In the genomic region with DNA sequence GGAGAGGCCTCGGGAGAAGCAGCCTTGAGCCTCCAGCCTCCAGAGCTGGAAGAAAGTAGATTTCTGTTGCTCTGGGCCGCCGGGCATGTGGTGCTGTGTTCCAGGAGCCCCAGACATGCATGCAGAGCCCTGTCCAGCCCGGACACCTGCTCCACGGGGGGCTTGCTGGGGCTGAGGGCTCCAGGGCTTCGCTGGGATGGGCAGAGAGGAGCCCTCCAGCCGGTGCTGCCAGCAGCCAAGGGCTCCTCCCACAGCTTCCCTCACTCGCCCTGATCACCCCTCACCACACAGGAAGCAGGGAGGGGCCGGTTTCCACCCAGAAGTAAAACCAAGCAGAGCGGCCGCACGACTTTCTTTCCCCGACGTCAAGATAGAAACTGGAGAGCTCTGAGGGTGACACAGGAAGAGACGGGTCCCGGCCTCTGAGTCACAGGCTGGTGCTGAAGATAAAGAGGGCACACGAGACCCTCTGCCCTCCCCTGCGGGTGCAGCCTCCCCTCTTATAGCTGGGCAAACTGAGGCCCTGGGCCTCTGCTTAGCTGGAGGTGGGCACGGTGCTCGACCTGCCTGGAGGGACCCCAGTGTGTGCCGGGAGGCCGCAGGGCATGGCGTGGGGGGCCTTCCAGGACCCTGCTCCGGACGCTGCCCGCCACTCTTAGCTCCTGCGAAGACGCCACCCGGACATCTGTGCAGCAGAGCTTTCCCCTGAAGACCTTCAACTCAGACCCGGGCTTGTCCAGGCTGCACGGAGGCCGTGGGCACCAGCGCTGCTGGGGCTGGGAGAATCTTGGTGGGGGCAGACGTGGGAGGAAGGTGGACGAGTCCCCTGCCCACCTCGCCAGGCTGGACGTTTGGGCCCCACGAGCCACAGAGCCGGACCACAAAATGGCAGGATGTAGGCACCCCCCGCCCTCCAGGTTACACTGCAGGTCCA, we compare ENCODE assay signal across 8 cellular contexts. TPM values are rescaled to one million over a fixed set of nuclear protein-coding genes. Genes with fewer than 3 reads are reported as not detected.
DNase-seq lines count a peak whose midpoint lies in the region; ATAC-seq, FAIRE-seq and TF ChIP-seq lines count a peak whose summit lies in the region.

No MANE protein-coding gene starts in this region.

- FAIRE-seq in HTR-8/SVneo (lab: Jason Lieb, UNC), result peak; percentile 42

- H3K27me3 Mint-ChIP-seq in WTC11 (ENCODE audit: low read depth), result no peaks in the 10 kb centered on the region
- H3K27me3 Mint-ChIP-seq in chondrocyte (ENCODE audit: low read depth), result no peaks in the 10 kb centered on the region

- peak; percentile 96 for DNase-seq in DND-41
- DNase-seq in HTR-8/SVneo (ENCODE audit: insufficient read length, low spot score), result peak; percentile 86
- peak; percentile 22 for DNase-seq in WTC11 (ENCODE audit: low spot score)
- DNase-seq in chondrocyte (ENCODE audit: low spot score), result peak; percentile 87
- peak; percentile 79 for DNase-seq in mucosa of gallbladder (ENCODE audit: low spot score)
- peak; percentile 76 to 91 (median 84) for DNase-seq in stimulated activated naive CD4-positive, alpha-beta T cell (lab: John Stamatoyannopoulos, UW)
- no peak for DNase-seq in NCI-H524 treated with DMSO at 0.1 percent for 48 hours (lab: John Stamatoyannopoulos, UW)

- POLR2A ChIA-PET in WTC11 (lab: Charles Lee), result no interaction called here

- H3K27ac Mint-ChIP-seq in WTC11 (no peak overlapping the region), chondrocyte (ENCODE audit: unreplicated experiment) (no peak overlapping the region)

- TF ChIP-seq CTCF in DND-41 (IDR thresholded peaks at IDR 0.05; ENCODE audit: borderline replicate concordance, extremely low read depth, low read length, poor library complexity, severe bottlenecking), result no peak
- TF ChIP-seq CTCF in WTC11 (IDR thresholded peaks at IDR 0.05), result no peak
- no peak for TF ChIP-seq CTCF in chondrocyte (IDR thresholded peaks at IDR 0.05)

- H3K4me1 Mint-ChIP-seq in WTC11 (no peaks in the 10 kb centered on the region), chondrocyte (ENCODE audit: low read depth) (peaks cover 17% of the 10 kb centered on the region)

- H3K27ac ChIP-seq in DND-41 (ENCODE audit: low read length), result peak overlapping the region; percentile 88

- H3K4me1 ChIP-seq in DND-41 (ENCODE audit: insufficient read depth, low read length), result peaks cover 20% of the 10 kb centered on the region

- CTCF ChIA-PET in WTC11 (lab: Charles Lee), result interaction anchor here (0.8 to 1.1 kb wide), 3 partner anchors 15 to 142 kb away, joined by 3 to 4 read pairs (median 3); no protein-coding TSS in a partner anchor

- H3K79me2 ChIP-seq in DND-41 (ENCODE audit: insufficient read depth, low read length), result no peaks in the 10 kb centered on the region

- no peaks in the 10 kb centered on the region for H4K20me1 ChIP-seq in DND-41 (ENCODE audit: insufficient read depth, low read length)

- H3K4me3 Mint-ChIP-seq in WTC11, result no peak overlapping the region
- no peak overlapping the region for H3K4me3 Mint-ChIP-seq in chondrocyte (ENCODE audit: unreplicated experiment)

- H2AFZ ChIP-seq in DND-41 (ENCODE audit: low read depth, low read length), result peak overlapping the region; percentile 76

- H3K9ac ChIP-seq in DND-41 (ENCODE audit: low read depth, low read length), result peak overlapping the region; percentile 56

- no peaks in the 10 kb centered on the region for H3K9me3 ChIP-seq in DND-41 (ENCODE audit: insufficient read depth, low read length, severe bottlenecking)

- H3K36me3 Mint-ChIP-seq in WTC11 (no peaks in the 10 kb centered on the region), chondrocyte (ENCODE audit: low read depth) (no peaks in the 10 kb centered on the region)

- peak overlapping the region; percentile 73 for H3K4me2 ChIP-seq in DND-41 (ENCODE audit: insufficient read depth, low read length)

- no peaks in the 10 kb centered on the region for H3K36me3 ChIP-seq in DND-41 (ENCODE audit: insufficient read depth, low read length)

- H3K27me3 ChIP-seq in DND-41 (ENCODE audit: insufficient read depth, low read length, poor library complexity), result no peaks in the 10 kb centered on the region

- ATAC-seq in DND-41 (ENCODE audit: insufficient read depth, low read depth), result peak; percentile 97
- peak; percentile 83 for ATAC-seq in GM21360 (IDR thresholded peaks at IDR 0.05; ENCODE audit: unreplicated experiment)
- ATAC-seq in WTC11, result peak; percentile 82

- no peaks in the 10 kb centered on the region for H3K9me3 Mint-ChIP-seq in WTC11
- H3K9me3 Mint-ChIP-seq in chondrocyte (ENCODE audit: low read depth), result no peaks in the 10 kb centered on the region

- peak overlapping the region in 1 of 2 experiments; percentile 55; a peak in 2 of 4 replicates for H3K4me3 ChIP-seq in DND-41 (ENCODE audit: low read depth in 1 of 2, low read length in 2 of 2)

TF ChIP-seq in WTC11, 78 proteins besides CTCF, POLR2A, EP300 and RAD21:
- TF ChIP-seq CREM (CRISPR knock-in tag; IDR thresholded peaks at IDR 0.05), result no peak
- no peak for TF ChIP-seq ATF2 (CRISPR knock-in tag; IDR thresholded peaks at IDR 0.05; ENCODE audit: borderline replicate concordance, low read depth)
- TF ChIP-seq ELF4 (CRISPR knock-in tag; IDR thresholded peaks at IDR 0.05; ENCODE audit: low read depth), result no peak
- TF ChIP-seq ZNF512 (CRISPR knock-in tag; IDR thresholded peaks at IDR 0.05; ENCODE audit: borderline replicate concordance), result no peak
- TF ChIP-seq CDX4 (CRISPR knock-in tag; IDR thresholded peaks at IDR 0.05; ENCODE audit: borderline replicate concordance), result no peak
- no peak for TF ChIP-seq ATF3 (CRISPR knock-in tag; conservative IDR thresholded peaks at IDR 0.05)

RNA-seq across cellular contexts. Expression of gene ADAP1, which starts 31.1 kb away (rescaled TPM):
- total RNA-seq in WTC11 (2021) (4.3 to 7.2 TPM (median 4.5 TPM) in 3 replicates), chondrocyte (3.9 to 7.0 TPM (median 6.7 TPM) in 3 replicates), mucosa of gallbladder (52.4 TPM)

RNA-seq across cellular contexts. Expression of gene GET4, which starts 47.0 kb away (rescaled TPM):
- 73.0 to 82.0 TPM (median 73.4 TPM) in 3 replicates for total RNA-seq in WTC11 (2021)
- total RNA-seq in chondrocyte, result 26.8 to 34.7 TPM (median 28.0 TPM) in 3 replicates
- total RNA-seq in mucosa of gallbladder, result 37.5 TPM

RNA-seq across cellular contexts. Expression of gene COX19, which starts 52.0 kb away (rescaled TPM):
- total RNA-seq in WTC11 (2021) (10.2 to 13.2 TPM (median 10.4 TPM) in 3 replicates), chondrocyte (9.2 to 9.6 TPM (median 9.5 TPM) in 3 replicates), mucosa of gallbladder (12.1 TPM)

RNA-seq across cellular contexts. Expression of gene CYP2W1, which starts 59.6 kb away (rescaled TPM):
- 0.48 TPM in 1 of 3 replicates, not detected in the others for total RNA-seq in WTC11 (2021)
- total RNA-seq in chondrocyte, result not detected in 3 replicates
- 0.46 TPM for total RNA-seq in mucosa of gallbladder
